In genomic region chr19:40217921-40218890, GRCh38 we compare ENCODE assay signal across 8 cellular contexts. TPM values are rescaled to one million over a fixed set of nuclear protein-coding genes. Genes with fewer than 3 reads are reported as not detected.
DNase-seq lines count a peak whose midpoint lies in the region; ATAC-seq and TF ChIP-seq lines count a peak whose summit lies in the region.

TTC9B (minus strand) TSS chr19:40218384; CDS start chr19:40218381, 3 bp downstream.

- CTCF ChIA-PET in CD8-positive, alpha-beta memory T cell (lab: Charles Lee): interaction anchor here (1.1 to 1.4 kb wide), 4 partner anchors 28 to 78 kb away, joined by 3 to 5 read pairs (median 3); no protein-coding TSS in a partner anchor

- peaks cover 23% of the 10 kb centered on the region for H3K27me3 ChIP-seq in CD8-positive, alpha-beta memory T cell (ENCODE audit: insufficient read depth, low read length, poor library complexity, severe bottlenecking)
- H3K27me3 ChIP-seq in mesendoderm (ENCODE audit: insufficient read depth, low read length, poor library complexity) (no peaks in the 10 kb centered on the region), ovary (peaks cover 5% of the 10 kb centered on the region)

- no peak within 1 kb of the TSS for H2BK120ac ChIP-seq in mesendoderm (ENCODE audit: low read depth, low read length)

- no peak within 1 kb of the TSS for H3K4ac ChIP-seq in mesendoderm (ENCODE audit: low read depth, low read length)

- H3K79me2 ChIP-seq in mesendoderm (ENCODE audit: control insufficient read depth, insufficient read depth, low read length): no peaks in the 10 kb centered on the region

- no peak within 1 kb of the TSS for H3K23ac ChIP-seq in mesendoderm (ENCODE audit: low read length)

- WGBS in mesendoderm (ENCODE audit: extremely low coverage, insufficient coverage, low lambda C conversion rate): no CpG with 5 or more reads among the region's 76 CpGs
- 1 to 3% (median 2%) methylated on average over 49 to 76 of the region's 76 CpGs for WGBS in ovary, 3 donors

- TF ChIP-seq POLR2A in ovary (IDR thresholded peaks at IDR 0.05): no peak

- H3K36me3 ChIP-seq in CD8-positive, alpha-beta memory T cell (ENCODE audit: insufficient read depth, low read length): no peaks in the 10 kb centered on the region
- H3K36me3 ChIP-seq in mesendoderm (ENCODE audit: control insufficient read depth, insufficient read depth, low read length) (no peaks in the 10 kb centered on the region), ovary (no peaks in the 10 kb centered on the region)

- POLR2A ChIA-PET in CD8-positive, alpha-beta memory T cell (lab: Charles Lee): no interaction called here

- no peak within 1 kb of the TSS for H4K5ac ChIP-seq in mesendoderm (ENCODE audit: low read length)

- peaks cover 0 to 6% (median 0%) of the 10 kb centered on the region in 3 donors for H3K36me3 Mint-ChIP-seq in CD8-positive, alpha-beta memory T cell

- TF ChIP-seq EP300 in ovary (IDR thresholded peaks at IDR 0.05): no peak

- H3K4me1 ChIP-seq in CD8-positive, alpha-beta memory T cell (ENCODE audit: insufficient read depth, low read length): peaks cover 6% of the 10 kb centered on the region
- H3K4me1 ChIP-seq in mesendoderm (ENCODE audit: control insufficient read depth, low read depth, low read length) (no peaks in the 10 kb centered on the region), ovary (ENCODE audit: insufficient read depth) (no peaks in the 10 kb centered on the region)

- H3K18ac ChIP-seq in mesendoderm (ENCODE audit: low read length): no peak within 1 kb of the TSS

- ATAC-seq in GM21390 (IDR thresholded peaks at IDR 0.05; ENCODE audit: unreplicated experiment): no peak

- H3K27me3 Mint-ChIP-seq in CD8-positive, alpha-beta memory T cell: peaks cover 35 to 45% of the 10 kb centered on the region in 2 donors

- no peak within 1 kb of the TSS for H2BK15ac ChIP-seq in mesendoderm (replicated peaks; ENCODE audit: low read depth)

- H3K56ac ChIP-seq in mesendoderm (ENCODE audit: low read length): no peak within 1 kb of the TSS

- H3K4me3 ChIP-seq in CD8-positive, alpha-beta memory T cell (ENCODE audit: low read length): no peak within 1 kb of the TSS
- H3K4me3 ChIP-seq in mesendoderm (ENCODE audit: low read length): no peak within 1 kb of the TSS
- H3K4me3 ChIP-seq in ovary: no peak within 1 kb of the TSS

- peak within 1 kb of the TSS in 3 of 7 donors; percentile 17 to 57 (median 27) for H3K4me3 Mint-ChIP-seq in CD8-positive, alpha-beta memory T cell

- H4K8ac ChIP-seq in mesendoderm (ENCODE audit: low read depth, low read length): no peak within 1 kb of the TSS

- TF ChIP-seq CTCF in ovary (IDR thresholded peaks at IDR 0.05): no peak

- intact Hi-C loops in ovary (cut with DNase I): loop anchor here in 3 of 4 donors (2.0 to 10.0 kb wide), 3 partner anchors 73 to 673 kb away; partner anchors contain the start of gene EID2 (in 1 of the 3)

- no peak within 1 kb of the TSS for H3K27ac ChIP-seq in CD8-positive, alpha-beta memory T cell (ENCODE audit: low read depth, low read length)
- H3K27ac ChIP-seq in angular gyrus (ENCODE audit: low read depth, low read length) (peak within 1 kb of the TSS; percentile 48), mesendoderm (ENCODE audit: low read depth, low read length) (no peak within 1 kb of the TSS), ovary (no peak within 1 kb of the TSS)

- H3K27ac Mint-ChIP-seq in CD8-positive, alpha-beta memory T cell: peak within 1 kb of the TSS in 2 of 8 donors; percentile 28 to 41

- no peak within 1 kb of the TSS for H2BK5ac ChIP-seq in mesendoderm (ENCODE audit: low read length)

- no peak within 1 kb of the TSS for H3K9ac ChIP-seq in mesendoderm (ENCODE audit: low read length)

- no peak within 1 kb of the TSS for H2AK5ac ChIP-seq in mesendoderm (ENCODE audit: low read length)

- H3K4me1 Mint-ChIP-seq in CD8-positive, alpha-beta memory T cell: peaks cover 6 to 8% (median 8%) of the 10 kb centered on the region in 3 donors

- H3K9me3 ChIP-seq in CD8-positive, alpha-beta memory T cell (ENCODE audit: low read length): no peaks in the 10 kb centered on the region
- no peaks in the 10 kb centered on the region for H3K9me3 ChIP-seq in ovary

- DNase-seq in CD8-positive, alpha-beta memory T cell: peak; percentile 24 to 66 (median 50)
- peak; percentile 80 for DNase-seq in NCI-H748 (lab: John Stamatoyannopoulos, UW; ENCODE audit: unreplicated experiment)
- DNase-seq in mesendoderm: peak; percentile 68
- DNase-seq in ovary: no peak
- DNase-seq in HT-29 (ENCODE audit: low spot score): no peak
- DNase-seq in NCI-H526 treated with DMSO at 0.1 percent for 48 hours (lab: John Stamatoyannopoulos, UW): no peak

- H3K4me2 ChIP-seq in mesendoderm (ENCODE audit: low read length): no peak within 1 kb of the TSS

- H3K79me1 ChIP-seq in mesendoderm (ENCODE audit: low read length): no peaks in the 10 kb centered on the region

- peaks cover 0 to 6% (median 0%) of the 10 kb centered on the region in 5 donors for H3K9me3 Mint-ChIP-seq in CD8-positive, alpha-beta memory T cell

RNA-seq across cellular contexts. Expression of gene TTC9B, which starts in this region (rescaled TPM):
- not detected for total RNA-seq in CD8-positive, alpha-beta memory T cell
- polyA plus RNA-seq in CD8-positive, alpha-beta memory T cell: not detected
- not detected for polyA plus RNA-seq in mesendoderm (2013, experiment 1 of 2)
- not detected for polyA plus RNA-seq in mesendoderm (2013, experiment 2 of 2)
- total RNA-seq in ovary: not detected
- not detected for polyA plus RNA-seq in ovary
- total RNA-seq in HT-29 (2014; rRNA removed; shearing (Covaris generic)): 0.94 TPM in 1 of 2 replicates, not detected in the other

Comparison
In these comparisons a context has a peak if more than half of its experiments do, and no peak if none do; other contexts are left out.
1. Peak in DNase-seq in CD8-positive, alpha-beta memory T cell; RNA of the gene not detected or under 1 TPM.
2. DNase-seq: peak in NCI-H748 (single experiment) and mesendoderm (single experiment); none in ovary (0 of 5), HT-29 (single experiment) and NCI-H526 treated with DMSO at 0.1 percent for 48 hours (single experiment).